1 cellular context compared by ENCODE assay signal in the genomic region with DNA sequence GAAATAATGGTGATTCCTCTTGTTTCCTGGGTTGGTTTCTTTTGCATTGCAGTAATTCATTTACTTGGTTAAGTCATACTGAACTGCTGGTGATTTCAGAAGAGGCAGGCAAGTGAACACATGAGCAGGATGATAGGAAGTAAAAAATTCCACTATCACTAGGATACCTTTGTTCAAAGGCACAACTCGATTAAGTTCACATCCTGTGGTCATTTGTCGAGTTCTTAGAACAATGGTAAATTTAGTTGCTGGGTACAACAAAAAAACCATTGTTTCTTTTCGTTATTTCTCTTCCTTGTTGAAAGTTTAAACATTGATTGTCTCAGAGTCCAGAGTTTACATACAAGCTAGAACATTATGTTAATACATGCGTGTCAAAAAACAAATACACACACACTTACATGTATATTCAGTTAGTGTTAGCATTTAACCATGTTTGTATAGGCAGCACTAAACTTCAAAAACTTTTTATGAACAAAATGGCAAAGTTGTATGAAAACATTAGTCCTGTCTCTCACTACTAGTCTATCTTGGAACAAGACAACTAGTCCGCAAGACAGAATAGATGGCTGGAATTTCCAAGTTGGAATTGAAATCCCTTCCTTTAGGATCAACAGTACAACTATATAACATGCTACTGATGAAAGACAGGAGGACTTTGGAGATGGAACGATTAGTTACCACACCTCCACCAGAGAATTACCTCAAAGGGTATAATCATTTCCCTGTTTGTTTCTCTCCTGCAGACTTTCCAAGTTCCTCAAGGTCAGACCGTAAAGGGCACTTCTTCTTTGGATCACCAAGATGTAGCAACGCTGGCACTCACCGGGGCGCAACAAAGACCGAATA.
TF ChIP-seq lines count a peak whose summit lies in the region.

No MANE protein-coding gene starts in this region.

TF ChIP-seq in HepG2, 621 proteins besides CTCF, POLR2A, EP300 and RAD21 (continues in another document):
- TF ChIP-seq HDAC1 (CRISPR knock-in tag; IDR thresholded peaks at IDR 0.05) (peak; percentile 57; the same call in 1 of the 2 replicates), ETV5 (CRISPR knock-in tag; IDR thresholded peaks at IDR 0.05; ENCODE audit: borderline replicate concordance) (peak; percentile 96), ZNF138 (CRISPR knock-in tag; IDR thresholded peaks at IDR 0.05; ENCODE audit: low read depth) (no peak), SRSF4 (IDR thresholded peaks at IDR 0.05; ENCODE audit: low read depth, low read length, poor library complexity, severe bottlenecking) (no peak), ZNF652 (CRISPR knock-in tag; IDR thresholded peaks at IDR 0.05; ENCODE audit: borderline replicate concordance, low read depth) (peak; percentile 79), ZNF713 (CRISPR knock-in tag; IDR thresholded peaks at IDR 0.05) (no peak), FOXK1 (CRISPR knock-in tag; IDR thresholded peaks at IDR 0.05; ENCODE audit: borderline replicate concordance, low read depth) (peak; percentile 31; the same call in 1 of the 2 replicates), MIXL1 (CRISPR knock-in tag; IDR thresholded peaks at IDR 0.05) (peak; percentile 65; the same call in 1 of the 2 replicates), POLR2G (IDR thresholded peaks at IDR 0.05; ENCODE audit: low read depth, low read length) (no peak), SAP130 (CRISPR knock-in tag; IDR thresholded peaks at IDR 0.05; ENCODE audit: low read depth) (peak; percentile 67), ZFP36L1 (CRISPR knock-in tag; IDR thresholded peaks at IDR 0.05) (peak; percentile 61; the same call in 1 of the 2 replicates), MEIS1 (CRISPR knock-in tag; IDR thresholded peaks at IDR 0.05; ENCODE audit: borderline replicate concordance) (peak; percentile 63; the same call in 1 of the 2 replicates), FOXJ3 (CRISPR knock-in tag; IDR thresholded peaks at IDR 0.05; ENCODE audit: borderline replicate concordance) (peak; percentile 57; the same call in 1 of the 2 replicates), RCOR2 (CRISPR knock-in tag; IDR thresholded peaks at IDR 0.05) (peak; percentile 84), ZNF546 (CRISPR knock-in tag; conservative IDR thresholded peaks at IDR 0.05) (no peak), MLX (CRISPR knock-in tag; IDR thresholded peaks at IDR 0.05) (peak; percentile 77), TCF7 (IDR thresholded peaks at IDR 0.05; ENCODE audit: low read depth) (peak; percentile 78), ZFY (CRISPR knock-in tag; IDR thresholded peaks at IDR 0.05) (no peak), PLSCR1 (CRISPR knock-in tag; IDR thresholded peaks at IDR 0.05; ENCODE audit: borderline replicate concordance) (no peak), PAWR (CRISPR knock-in tag; IDR thresholded peaks at IDR 0.05; ENCODE audit: borderline replicate concordance) (no peak), DDIT3 (CRISPR knock-in tag; IDR thresholded peaks at IDR 0.05) (no peak), PHF5A (CRISPR knock-in tag; IDR thresholded peaks at IDR 0.05; ENCODE audit: low read depth, unreplicated experiment) (peak; percentile 35), ARNTL (CRISPR knock-in tag; IDR thresholded peaks at IDR 0.05) (0 out of 2 replicates have a peak, but pooled peaks have one; percentile 61), ZNF143 (CRISPR knock-in tag; IDR thresholded peaks at IDR 0.05) (no peak), ZSCAN5A (CRISPR knock-in tag; IDR thresholded peaks at IDR 0.05; ENCODE audit: borderline replicate concordance) (peak; percentile 70; the same call in 1 of the 2 replicates), HDAC2 (CRISPR knock-in tag; IDR thresholded peaks at IDR 0.05) (peak; percentile 76), ZNF382 (CRISPR knock-in tag; IDR thresholded peaks at IDR 0.05; ENCODE audit: borderline replicate concordance) (no peak), ZFYVE20 (CRISPR knock-in tag; IDR thresholded peaks at IDR 0.05; ENCODE audit: borderline replicate concordance, low read depth) (no peak), ATF1 (CRISPR knock-in tag; IDR thresholded peaks at IDR 0.05) (peak; percentile 71), ZNF17 (CRISPR knock-in tag; IDR thresholded peaks at IDR 0.05) (no peak), HES4 (CRISPR knock-in tag; IDR thresholded peaks at IDR 0.05; ENCODE audit: borderline replicate concordance) (no peak), FOXA3 (CRISPR knock-in tag; IDR thresholded peaks at IDR 0.05) (peak; percentile 76), SCMH1 (CRISPR knock-in tag; IDR thresholded peaks at IDR 0.05; ENCODE audit: borderline replicate concordance) (no peak), ZNF225 (CRISPR knock-in tag; IDR thresholded peaks at IDR 0.05) (no peak), KAT8 (CRISPR knock-in tag; IDR thresholded peaks at IDR 0.05) (0 out of 2 replicates have a peak, but pooled peaks have one; percentile 31), MIER3 (CRISPR knock-in tag; IDR thresholded peaks at IDR 0.05; ENCODE audit: borderline replicate concordance) (0 out of 2 replicates have a peak, but pooled peaks have one; percentile 17), GABPA (IDR thresholded peaks at IDR 0.05; ENCODE audit: low read depth, low read length) (no peak), GABPA (CRISPR knock-in tag; IDR thresholded peaks at IDR 0.05; ENCODE audit: low read depth) (peak; percentile 11; the same call in 1 of the 2 replicates), KLF6 (CRISPR knock-in tag; IDR thresholded peaks at IDR 0.05) (0 out of 2 replicates have a peak, but pooled peaks have one; percentile 10), REPIN1 (CRISPR knock-in tag; IDR thresholded peaks at IDR 0.05; ENCODE audit: borderline replicate concordance, low read depth) (peak; percentile 47; the same call in 1 of the 2 replicates), JUN (CRISPR knock-in tag; IDR thresholded peaks at IDR 0.05) (0 out of 2 replicates have a peak, but pooled peaks have one; percentile 37), ARID4A (CRISPR knock-in tag; IDR thresholded peaks at IDR 0.05; ENCODE audit: borderline replicate concordance) (no peak; the same call in 1 of the 2 replicates), PPARG (CRISPR knock-in tag; conservative IDR thresholded peaks at IDR 0.05) (peak; percentile 42; the same call in 1 of the 2 replicates)
- TF ChIP-seq, protein P1, sequence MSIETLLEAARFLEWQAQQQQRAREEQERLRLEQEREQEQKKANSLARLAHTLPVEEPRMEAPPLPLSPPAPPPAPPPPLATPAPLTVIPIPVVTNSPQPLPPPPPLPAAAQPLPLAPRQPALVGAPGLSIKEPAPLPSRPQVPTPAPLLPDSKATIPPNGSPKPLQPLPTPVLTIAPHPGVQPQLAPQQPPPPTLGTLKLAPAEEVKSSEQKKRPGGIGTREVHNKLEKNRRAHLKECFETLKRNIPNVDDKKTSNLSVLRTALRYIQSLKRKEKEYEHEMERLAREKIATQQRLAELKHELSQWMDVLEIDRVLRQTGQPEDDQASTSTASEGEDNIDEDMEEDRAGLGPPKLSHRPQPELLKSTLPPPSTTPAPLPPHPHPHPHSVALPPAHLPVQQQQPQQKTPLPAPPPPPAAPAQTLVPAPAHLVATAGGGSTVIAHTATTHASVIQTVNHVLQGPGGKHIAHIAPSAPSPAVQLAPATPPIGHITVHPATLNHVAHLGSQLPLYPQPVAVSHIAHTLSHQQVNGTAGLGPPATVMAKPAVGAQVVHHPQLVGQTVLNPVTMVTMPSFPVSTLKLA (IDR thresholded peaks at IDR 0.05) = 0 out of 2 replicates have a peak, but pooled peaks have one; percentile 8
- TF ChIP-seq, protein P2, sequence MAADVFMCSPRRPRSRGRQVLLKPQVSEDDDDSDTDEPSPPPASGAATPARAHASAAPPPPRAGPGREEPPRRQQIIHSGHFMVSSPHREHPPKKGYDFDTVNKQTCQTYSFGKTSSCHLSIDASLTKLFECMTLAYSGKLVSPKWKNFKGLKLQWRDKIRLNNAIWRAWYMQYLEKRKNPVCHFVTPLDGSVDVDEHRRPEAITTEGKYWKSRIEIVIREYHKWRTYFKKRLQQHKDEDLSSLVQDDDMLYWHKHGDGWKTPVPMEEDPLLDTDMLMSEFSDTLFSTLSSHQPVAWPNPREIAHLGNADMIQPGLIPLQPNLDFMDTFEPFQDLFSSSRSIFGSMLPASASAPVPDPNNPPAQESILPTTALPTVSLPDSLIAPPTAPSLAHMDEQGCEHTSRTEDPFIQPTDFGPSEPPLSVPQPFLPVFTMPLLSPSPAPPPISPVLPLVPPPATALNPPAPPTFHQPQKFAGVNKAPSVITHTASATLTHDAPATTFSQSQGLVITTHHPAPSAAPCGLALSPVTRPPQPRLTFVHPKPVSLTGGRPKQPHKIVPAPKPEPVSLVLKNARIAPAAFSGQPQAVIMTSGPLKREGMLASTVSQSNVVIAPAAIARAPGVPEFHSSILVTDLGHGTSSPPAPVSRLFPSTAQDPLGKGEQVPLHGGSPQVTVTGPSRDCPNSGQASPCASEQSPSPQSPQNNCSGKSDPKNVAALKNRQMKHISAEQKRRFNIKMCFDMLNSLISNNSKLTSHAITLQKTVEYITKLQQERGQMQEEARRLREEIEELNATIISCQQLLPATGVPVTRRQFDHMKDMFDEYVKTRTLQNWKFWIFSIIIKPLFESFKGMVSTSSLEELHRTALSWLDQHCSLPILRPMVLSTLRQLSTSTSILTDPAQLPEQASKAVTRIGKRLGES (CRISPR knock-in tag; IDR thresholded peaks at IDR 0.05; ENCODE audit: borderline replicate concordance) = no peak
